Comparison of ENCODE assay signal across 12 cellular contexts in the genomic region with DNA sequence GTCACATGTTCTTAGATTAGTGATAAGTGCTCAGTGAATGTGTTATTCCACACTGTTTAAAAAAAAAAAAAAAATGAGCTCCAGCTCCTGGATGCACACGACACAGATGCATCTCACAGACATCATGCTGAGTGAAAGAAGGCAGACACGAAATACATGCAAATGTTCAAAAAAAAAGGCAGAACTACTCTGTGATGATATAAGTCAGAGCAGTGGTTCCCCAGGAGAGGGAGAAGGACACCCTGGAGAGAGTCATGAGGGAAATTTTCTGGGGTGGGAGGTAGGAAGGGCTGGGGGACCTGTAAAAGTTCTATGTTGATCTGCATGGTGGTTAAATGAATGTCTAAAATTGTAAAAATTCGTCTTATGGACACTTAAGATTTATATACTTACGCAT. TPM values are rescaled to one million over a fixed set of nuclear protein-coding genes. Genes with fewer than 3 reads are reported as not detected.
DNase-seq lines count a peak whose midpoint lies in the region; ATAC-seq and TF ChIP-seq lines count a peak whose summit lies in the region.
"Had no signal": no experiment of that assay in that cellular context is flagged by ENCODE, and none has a peak within 500 bp of the region (broad histone marks: within the 10 kb centered on the region; RNA-seq: fewer than 3 reads in every experiment).

No MANE protein-coding gene starts in this region.

- H3K4me1 Mint-ChIP-seq in activated naive CD4-positive, alpha-beta T cell treated with anti-CD3 and anti-CD28 coated beads, Interleukin-2, amount 50 U/mL, for 24 hours: peaks cover 75% of the 10 kb centered on the region
- peaks cover 61% of the 10 kb centered on the region for H3K4me1 Mint-ChIP-seq in activated naive CD8-positive, alpha-beta T cell treated with anti-CD3 and anti-CD28 coated beads for 36 hours
- peaks cover 67% of the 10 kb centered on the region for H3K4me1 Mint-ChIP-seq in memory B cell
- peaks cover 70% of the 10 kb centered on the region for H3K4me1 Mint-ChIP-seq in type B pancreatic cell (ENCODE audit: unreplicated experiment)

- no peak for DNase-seq in activated naive CD4-positive, alpha-beta T cell (lab: John Stamatoyannopoulos, UW)
- no peak for DNase-seq in activated naive CD8-positive, alpha-beta T cell treated with anti-CD3 and anti-CD28 coated beads for 36 hours
- DNase-seq in memory B cell (ENCODE audit: low spot score in 2 of 2): no peak
- DNase-seq in type B pancreatic cell (ENCODE audit: extremely low spot score, unreplicated experiment): no peak
- no peak for DNase-seq in SW 1271 (lab: John Stamatoyannopoulos, UW)
- no peak for DNase-seq in NCI-H1105 treated with DMSO at 0.1 percent for 48 hours (lab: John Stamatoyannopoulos, UW)
- DNase-seq: activated CD4-positive, alpha-beta T cell treated with anti-CD3 and anti-CD28 coated beads, Interleukin-2, amount 50 U/mL, for 1 hour; COR-L47; MG63 had no signal

- no peak for TF ChIP-seq CTCF in type B pancreatic cell (conservative IDR thresholded peaks at IDR 0.05)

- H3K27ac Mint-ChIP-seq in activated naive CD4-positive, alpha-beta T cell treated with anti-CD3 and anti-CD28 coated beads, Interleukin-2, amount 50 U/mL, for 24 hours: peak overlapping the region; percentile 98
- peak overlapping the region; percentile 98 for H3K27ac Mint-ChIP-seq in activated naive CD8-positive, alpha-beta T cell treated with anti-CD3 and anti-CD28 coated beads for 36 hours
- peak overlapping the region; percentile 94 for H3K27ac Mint-ChIP-seq in memory B cell
- H3K27ac Mint-ChIP-seq in type B pancreatic cell: peak overlapping the region; percentile 99

- peak overlapping the region; percentile 97 for H3K4me3 Mint-ChIP-seq in activated naive CD4-positive, alpha-beta T cell treated with anti-CD3 and anti-CD28 coated beads, Interleukin-2, amount 50 U/mL, for 24 hours
- H3K4me3 Mint-ChIP-seq in activated naive CD8-positive, alpha-beta T cell treated with anti-CD3 and anti-CD28 coated beads for 36 hours: peak overlapping the region; percentile 95
- H3K4me3 Mint-ChIP-seq in memory B cell (peak overlapping the region; percentile 74), type B pancreatic cell (peak overlapping the region; percentile 96)

- peaks cover 33% of the 10 kb centered on the region for H3K36me3 Mint-ChIP-seq in activated naive CD4-positive, alpha-beta T cell treated with anti-CD3 and anti-CD28 coated beads, Interleukin-2, amount 50 U/mL, for 24 hours
- H3K36me3 Mint-ChIP-seq in activated naive CD8-positive, alpha-beta T cell treated with anti-CD3 and anti-CD28 coated beads for 36 hours: peaks cover 73% of the 10 kb centered on the region
- H3K36me3 Mint-ChIP-seq in memory B cell: peaks cover 9% of the 10 kb centered on the region
- peaks cover 17% of the 10 kb centered on the region for H3K36me3 Mint-ChIP-seq in type B pancreatic cell

- ATAC-seq in memory B cell (ENCODE audit: low read depth) (peak; percentile 9), HG03520 (IDR thresholded peaks at IDR 0.05; ENCODE audit: unreplicated experiment) (no peak)

- H3K27me3 Mint-ChIP-seq in activated naive CD4-positive, alpha-beta T cell treated with anti-CD3 and anti-CD28 coated beads, Interleukin-2, amount 50 U/mL, for 24 hours: no peaks in the 10 kb centered on the region
- H3K27me3 Mint-ChIP-seq in activated naive CD8-positive, alpha-beta T cell treated with anti-CD3 and anti-CD28 coated beads for 36 hours: no peaks in the 10 kb centered on the region
- H3K27me3 Mint-ChIP-seq in memory B cell (no peaks in the 10 kb centered on the region), type B pancreatic cell (peaks cover 8% of the 10 kb centered on the region)

- H3K9me3 Mint-ChIP-seq in activated naive CD4-positive, alpha-beta T cell treated with anti-CD3 and anti-CD28 coated beads, Interleukin-2, amount 50 U/mL, for 24 hours: no peaks in the 10 kb centered on the region
- H3K9me3 Mint-ChIP-seq in activated naive CD8-positive, alpha-beta T cell treated with anti-CD3 and anti-CD28 coated beads for 36 hours: no peaks in the 10 kb centered on the region
- H3K9me3 Mint-ChIP-seq in memory B cell (no peaks in the 10 kb centered on the region), type B pancreatic cell (no peaks in the 10 kb centered on the region)

RNA-seq across cellular contexts. Expression of gene CSRNP1, which starts 4.3 kb away (rescaled TPM):
- 10 to 100 TPM; 53.4 to 54.8 TPM for total RNA-seq in activated naive CD8-positive, alpha-beta T cell treated with anti-CD3 and anti-CD28 coated beads for 36 hours
- total RNA-seq in type B pancreatic cell (ENCODE audit: low replicate concordance): 7.5 and 24.5 TPM in 2 replicates

RNA-seq across cellular contexts. Expression of gene TTC21A, which starts 41.6 kb away (rescaled TPM):
- under 1 TPM; 0.42 to 0.78 TPM for total RNA-seq in activated naive CD8-positive, alpha-beta T cell treated with anti-CD3 and anti-CD28 coated beads for 36 hours
- 9.8 and 10.3 TPM in 2 replicates for total RNA-seq in type B pancreatic cell (ENCODE audit: low replicate concordance)

RNA-seq across cellular contexts. Expression of gene GORASP1, which starts 41.6 kb away (rescaled TPM):
- 10 to 100 TPM; 11.5 to 11.9 TPM for total RNA-seq in activated naive CD8-positive, alpha-beta T cell treated with anti-CD3 and anti-CD28 coated beads for 36 hours
- 76.5 and 98.4 TPM in 2 replicates for total RNA-seq in type B pancreatic cell (ENCODE audit: low replicate concordance)

RNA-seq across cellular contexts. Expression of gene XIRP1, which starts 43.3 kb away (rescaled TPM):
- under 1 TPM; 0.66 to 0.91 TPM for total RNA-seq in activated naive CD8-positive, alpha-beta T cell treated with anti-CD3 and anti-CD28 coated beads for 36 hours
- total RNA-seq in type B pancreatic cell (ENCODE audit: low replicate concordance): 0.12 TPM in 1 of 2 replicates, not detected in the other
- total RNA-seq: frontal cortex had no signal
